ENCODE assay signal across 9 cellular contexts in genomic region chr11:441418-442274, GRCh38. TPM values are rescaled to one million over a fixed set of nuclear protein-coding genes. Genes with fewer than 3 reads are reported as not detected.
A peak's percentile ranks its signal among the peaks of the same experiment; 100 is the strongest.
DNase-seq lines count a peak whose midpoint lies in the region; ATAC-seq, FAIRE-seq and TF ChIP-seq lines count a peak whose summit lies in the region.
"Had no signal": no experiment of that assay in that cellular context is flagged by ENCODE, and none has a peak within 500 bp of the region (broad histone marks: within the 10 kb centered on the region; RNA-seq: fewer than 3 reads in every experiment).

A gene with protein sequence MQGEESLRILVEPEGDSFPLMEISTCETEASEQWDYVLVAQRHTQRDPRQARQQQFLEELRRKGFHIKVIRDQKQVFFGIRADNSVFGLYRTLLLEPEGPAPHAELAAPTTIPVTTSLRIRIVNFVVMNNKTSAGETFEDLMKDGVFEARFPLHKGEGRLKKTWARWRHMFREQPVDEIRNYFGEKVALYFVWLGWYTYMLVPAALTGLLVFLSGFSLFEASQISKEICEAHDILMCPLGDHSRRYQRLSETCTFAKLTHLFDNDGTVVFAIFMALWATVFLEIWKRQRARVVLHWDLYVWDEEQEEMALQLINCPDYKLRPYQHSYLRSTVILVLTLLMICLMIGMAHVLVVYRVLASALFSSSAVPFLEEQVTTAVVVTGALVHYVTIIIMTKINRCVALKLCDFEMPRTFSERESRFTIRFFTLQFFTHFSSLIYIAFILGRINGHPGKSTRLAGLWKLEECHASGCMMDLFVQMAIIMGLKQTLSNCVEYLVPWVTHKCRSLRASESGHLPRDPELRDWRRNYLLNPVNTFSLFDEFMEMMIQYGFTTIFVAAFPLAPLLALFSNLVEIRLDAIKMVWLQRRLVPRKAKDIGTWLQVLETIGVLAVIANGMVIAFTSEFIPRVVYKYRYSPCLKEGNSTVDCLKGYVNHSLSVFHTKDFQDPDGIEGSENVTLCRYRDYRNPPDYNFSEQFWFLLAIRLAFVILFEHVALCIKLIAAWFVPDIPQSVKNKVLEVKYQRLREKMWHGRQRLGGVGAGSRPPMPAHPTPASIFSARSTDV (minus strand): TSS chr11:442011. CDS start chr11:441926, 85 bp downstream.

- peaks cover 4% of the 10 kb centered on the region for H3K36me3 Mint-ChIP-seq in activated naive CD8-positive, alpha-beta T cell treated with anti-CD3 and anti-CD28 coated beads, Interleukin-2, amount 10 ng/mL, durations not matched to agents 7 days and 5 days
- H3K36me3 Mint-ChIP-seq in natural killer cell = no peaks in the 10 kb centered on the region

- H3K9me3 ChIP-seq in testis = no peaks in the 10 kb centered on the region

- ATAC-seq in HG02981 (IDR thresholded peaks at IDR 0.05; ENCODE audit: unreplicated experiment) (peak; percentile 63), natural killer cell (peak; percentile 45 to 86 (median 78))
- ATAC-seq in activated naive CD8-positive, alpha-beta T cell treated with anti-CD3 and anti-CD28 coated beads, Interleukin-2, amount 10 ng/mL, durations not matched to agents 7 days and 5 days (ENCODE audit: low read depth) = peak; percentile 93

- peak within 1 kb of the TSS; percentile 87 for H3K4me3 Mint-ChIP-seq in activated naive CD8-positive, alpha-beta T cell treated with anti-CD3 and anti-CD28 coated beads, Interleukin-2, amount 10 ng/mL, durations not matched to agents 7 days and 5 days
- H3K4me3 Mint-ChIP-seq in natural killer cell = no peak within 1 kb of the TSS

- peak; percentile 90 for FAIRE-seq in GM12891 (lab: Jason Lieb, UNC)

- TF ChIP-seq POLR2A in GM12891 (IDR thresholded peaks at IDR 0.05; ENCODE audit: low read depth, low read length) (0 out of 2 replicates have a peak, but pooled peaks have one; percentile 30), Raji (IDR thresholded peaks at IDR 0.05; ENCODE audit: insufficient read depth, low read depth, low read length) (peak; percentile 32; the same call in 1 of the 2 replicates), testis (IDR thresholded peaks at IDR 0.05) (no peak)

- no peaks in the 10 kb centered on the region for H3K36me3 ChIP-seq in testis (ENCODE audit: low read depth, missing control alignments)

- H3K4me1 Mint-ChIP-seq in activated naive CD8-positive, alpha-beta T cell treated with anti-CD3 and anti-CD28 coated beads, Interleukin-2, amount 10 ng/mL, durations not matched to agents 7 days and 5 days = peaks cover 16% of the 10 kb centered on the region
- peaks cover 5 to 12% of the 10 kb centered on the region in 2 donors for H3K4me1 Mint-ChIP-seq in natural killer cell

- H3K27me3 ChIP-seq in dorsolateral prefrontal cortex (peaks cover 0 to 44% (median 17%) of the 10 kb centered on the region in 45 donors), testis (no peaks in the 10 kb centered on the region)

- 16 to 39% methylated on average over 17 to 21 of the region's 35 CpGs for WGBS in testis, 2 donors

- H3K9me3 Mint-ChIP-seq in activated naive CD8-positive, alpha-beta T cell treated with anti-CD3 and anti-CD28 coated beads, Interleukin-2, amount 10 ng/mL, durations not matched to agents 7 days and 5 days = no peaks in the 10 kb centered on the region
- no peaks in the 10 kb centered on the region for H3K9me3 Mint-ChIP-seq in natural killer cell

- POLR2A ChIA-PET in activated naive CD8-positive, alpha-beta T cell treated with anti-CD3 and anti-CD28 coated beads, Interleukin-2, amount 10 ng/mL, durations not matched to agents 7 days and 5 days (lab: Charles Lee) = interaction anchor here (0.7 to 6.7 kb wide), 5 partner anchors 9 to 284 kb away, joined by 3 to 64 read pairs (median 4); partner anchors contain the start of genes PTDSS2 and SIGIRR

- H3K4me1 ChIP-seq in testis = peaks cover 16% of the 10 kb centered on the region

- H3K27ac ChIP-seq in dorsolateral prefrontal cortex (no peak within 1 kb of the TSS), testis (no peak within 1 kb of the TSS)

- peaks cover 4% of the 10 kb centered on the region for H3K27me3 Mint-ChIP-seq in activated naive CD8-positive, alpha-beta T cell treated with anti-CD3 and anti-CD28 coated beads, Interleukin-2, amount 10 ng/mL, durations not matched to agents 7 days and 5 days
- peaks cover 0 to 3% of the 10 kb centered on the region in 2 donors for H3K27me3 Mint-ChIP-seq in natural killer cell (ENCODE audit: low read depth in 2 of 2)

- TF ChIP-seq CTCF in natural killer cell (IDR thresholded peaks at IDR 0.05) (no peak), dorsolateral prefrontal cortex (IDR thresholded peaks at IDR 0.05 in 54 of 56, conservative IDR thresholded peaks at IDR 0.05 in 2 of 56; ENCODE audit: low read depth in 1 of 56, partially characterized antibody in 56 of 56) (no peak), testis (IDR thresholded peaks at IDR 0.05) (no peak)

- intact Hi-C loops in natural killer cell (cut with micrococcal nuclease) = no loop called here
- intact Hi-C loops in dorsolateral prefrontal cortex (cut with DNase I) = no loop called here
- intact Hi-C loops in testis (cut with DNase I; ENCODE audit: low total_unique reads) = no loop called here

- H3K27ac Mint-ChIP-seq in activated naive CD8-positive, alpha-beta T cell treated with anti-CD3 and anti-CD28 coated beads, Interleukin-2, amount 10 ng/mL, durations not matched to agents 7 days and 5 days = peak within 1 kb of the TSS; percentile 56
- H3K27ac Mint-ChIP-seq in natural killer cell = peak within 1 kb of the TSS in 1 of 2 donors; percentile 52

- DNase-seq in GM12891 (ENCODE audit: insufficient read length, low spot score) = peak; percentile 94
- peak; percentile 76 for DNase-seq in activated naive CD8-positive, alpha-beta T cell treated with anti-CD3 and anti-CD28 coated beads, Interleukin-2, amount 10 ng/mL, durations not matched to agents 7 days and 5 days
- no peak for DNase-seq in natural killer cell
- no peak for DNase-seq in dorsolateral prefrontal cortex
- DNase-seq in DMS114 treated with DMSO at 0.1 percent for 48 hours (lab: John Stamatoyannopoulos, UW; ENCODE audit: unreplicated experiment) = no peak
- no peak for DNase-seq in testis

- H3K4me3 ChIP-seq in dorsolateral prefrontal cortex (no peak within 1 kb of the TSS), testis (no peak within 1 kb of the TSS)

TF ChIP-seq in GM12891, 5 proteins besides CTCF, POLR2A, EP300 and RAD21:
- TF ChIP-seq POLR2AphosphoS5 (IDR thresholded peaks at IDR 0.05; ENCODE audit: low read depth, low read length) (no peak), SPI1 (IDR thresholded peaks at IDR 0.05; ENCODE audit: low read depth, low read length) (no peak)
TF ChIP-seq in GM12891: peak in this region for 0.

RNA-seq across cellular contexts. Expression of the gene that starts here (rescaled TPM):
- 30.5 TPM for polyA plus RNA-seq in GM12891 (2012; ENCODE audit: low read depth, missing spikeins)
- 100 to 1,000 TPM; 115 to 122 TPM for total RNA-seq in activated naive CD8-positive, alpha-beta T cell treated with anti-CD3 and anti-CD28 coated beads, Interleukin-2, amount 10 ng/mL, durations not matched to agents 7 days and 5 days
- total RNA-seq in natural killer cell = 10 to 100 TPM; 15.1 to 21.3 (median 15.1) TPM
- total RNA-seq in dorsolateral prefrontal cortex = under 1 TPM in 21 of 120 experiments, not detected in 99; 0.08 to 0.70 (median 0.20) TPM
- total RNA-seq in testis = 1 to 10 TPM; 1.9 to 2.9 TPM
- polyA plus RNA-seq in testis (ENCODE audit: insufficient read depth, low read depth, low replicate concordance) = 1.6 TPM
- total RNA-seq: LHCN-M2 had no signal

Comparison
In these comparisons a context has a peak if more than half of its experiments do, and no peak if none do; other contexts are left out.
1. RNA of the gene that starts here (total RNA-seq): 115 to 122 TPM in activated naive CD8-positive, alpha-beta T cell treated with anti-CD3 and anti-CD28 coated beads, Interleukin-2, amount 10 ng/mL, durations not matched to agents 7 days and 5 days; 15.1 to 21.3 TPM in natural killer cell, 1.9 to 2.9 TPM in testis and 0.08 to 0.70 TPM in dorsolateral prefrontal cortex; every median in the first group is over 4 times any median in the second.
2. DNase-seq: peak in GM12891 (single experiment) and activated naive CD8-positive, alpha-beta T cell treated with anti-CD3 and anti-CD28 coated beads, Interleukin-2, amount 10 ng/mL, durations not matched to agents 7 days and 5 days (single experiment); none in natural killer cell (single experiment), dorsolateral prefrontal cortex (0 of 10), DMS114 treated with DMSO at 0.1 percent for 48 hours (single experiment) and testis (single experiment).
3. Peak in every context shown above with its lines, with median percentiles within 50 percentile points of each other: ATAC-seq.